ENCODE assay signal across 12 cellular contexts in genomic region chr5:122400961-122401360, GRCh38.
"Had no signal": no experiment of that assay in that cellular context is flagged by ENCODE, and none has a peak within 500 bp of the region (broad histone marks: within the 10 kb centered on the region; RNA-seq: fewer than 3 reads in every experiment).

No MANE protein-coding gene starts in this region.

- ATAC-seq: foreskin keratinocyte; natural killer cell treated with Interleukin-12 subunit alpha and Interleukin-12 subunit beta and Interleukin-15 and Interleukin-18, amount 100 ng/mL, for 72 hours had no signal

- H3K27ac Mint-ChIP-seq: activated naive CD4-positive, alpha-beta T cell treated with anti-CD3 and anti-CD28 coated beads, Interleukin-2, amount 10 ng/mL, durations not matched to agents 7 days and 5 days; activated T-cell treated with anti-CD3 and anti-CD28 coated beads, Interleukin-2, amount 50 U/mL, for 24 hours; immature natural killer cell; natural killer cell treated with Interleukin-12 subunit alpha and Interleukin-12 subunit beta and Interleukin-15 and Interleukin-18, amount 100 ng/mL, for 72 hours had no signal

- H3K4me3 Mint-ChIP-seq: activated naive CD4-positive, alpha-beta T cell treated with anti-CD3 and anti-CD28 coated beads, Interleukin-2, amount 10 ng/mL, durations not matched to agents 7 days and 5 days; activated T-cell treated with anti-CD3 and anti-CD28 coated beads, Interleukin-2, amount 50 U/mL, for 24 hours; immature natural killer cell; natural killer cell treated with Interleukin-12 subunit alpha and Interleukin-12 subunit beta and Interleukin-15 and Interleukin-18, amount 100 ng/mL, for 72 hours had no signal

- H3K36me3 Mint-ChIP-seq: activated naive CD4-positive, alpha-beta T cell treated with anti-CD3 and anti-CD28 coated beads, Interleukin-2, amount 10 ng/mL, durations not matched to agents 7 days and 5 days; immature natural killer cell; natural killer cell treated with Interleukin-12 subunit alpha and Interleukin-12 subunit beta and Interleukin-15 and Interleukin-18, amount 100 ng/mL, for 72 hours had no signal

- DNase-seq: activated CD4-positive, alpha-beta T cell treated with anti-CD3 and anti-CD28 coated beads, Interleukin-2, amount 50 U/mL, for 48 hours; activated CD4-positive, CD25-positive, alpha-beta regulatory T cell treated with anti-CD3 and anti-CD28 coated beads, Interleukin-2, amount 50 U/mL, for 72 hours; activated naive CD4-positive, alpha-beta T cell treated with anti-CD3 and anti-CD28 coated beads, Interleukin-2, amount 10 ng/mL, durations not matched to agents 7 days and 5 days; activated T-cell treated with anti-CD3 and anti-CD28 coated beads, Interleukin-2, amount 50 U/mL, for 24 hours; foreskin keratinocyte; immature natural killer cell; mesendoderm; stimulated activated CD4-positive, alpha-beta T cell treated with anti-CD3 and anti-CD28 coated beads, Interleukin-4, amount 100 ng/mL, for 24 hours; stimulated activated naive CD4-positive, alpha-beta T cell treated with Interleukin-2 at 50 U/mL for 16 hours; T1000; transverse colon had no signal

- H3K9me3 Mint-ChIP-seq: activated naive CD4-positive, alpha-beta T cell treated with anti-CD3 and anti-CD28 coated beads, Interleukin-2, amount 10 ng/mL, durations not matched to agents 7 days and 5 days; activated T-cell treated with anti-CD3 and anti-CD28 coated beads, Interleukin-2, amount 50 U/mL, for 24 hours had no signal

- H3K4me1 Mint-ChIP-seq: activated naive CD4-positive, alpha-beta T cell treated with anti-CD3 and anti-CD28 coated beads, Interleukin-2, amount 10 ng/mL, durations not matched to agents 7 days and 5 days; immature natural killer cell had no signal

- H3K27me3 Mint-ChIP-seq: activated naive CD4-positive, alpha-beta T cell treated with anti-CD3 and anti-CD28 coated beads, Interleukin-2, amount 10 ng/mL, durations not matched to agents 7 days and 5 days; activated T-cell treated with anti-CD3 and anti-CD28 coated beads, Interleukin-2, amount 50 U/mL, for 24 hours; natural killer cell treated with Interleukin-12 subunit alpha and Interleukin-12 subunit beta and Interleukin-15 and Interleukin-18, amount 100 ng/mL, for 72 hours had no signal
